8 cellular contexts compared by ENCODE assay signal in the genomic region with DNA sequence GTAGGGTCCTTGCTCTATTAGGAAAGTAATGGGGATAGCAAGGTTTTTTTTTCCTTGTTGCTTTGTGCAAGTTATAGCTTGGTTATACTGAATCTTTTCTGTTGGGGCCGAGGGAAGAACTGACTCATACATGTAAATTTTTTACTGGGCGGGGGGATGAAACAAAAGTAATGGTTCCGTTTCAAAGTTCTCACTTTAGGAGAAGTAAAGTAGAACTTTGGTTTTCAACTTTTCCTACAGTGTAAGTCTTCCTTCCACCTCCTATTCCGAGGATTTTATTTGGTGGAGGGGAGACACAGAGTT. TPM values are rescaled to one million over a fixed set of nuclear protein-coding genes. Genes with fewer than 3 reads are reported as not detected.
A peak's percentile ranks its signal among the peaks of the same experiment; 100 is the strongest.
DNase-seq lines count a peak whose midpoint lies in the region; TF ChIP-seq lines count a peak whose summit lies in the region.

No MANE protein-coding gene starts in this region.

- 16 to 17% methylated on average over 4 of the region's 4 CpGs for WGBS in thyroid gland, 2 donors

- peak; percentile 31 for DNase-seq in NK-92 treated with Interleukin-12 subunit alpha and Interleukin-12 subunit beta, amount 100 ng/mL, for 24 hours (lab: John Stamatoyannopoulos, UW)
- no peak for DNase-seq in NK-92 (lab: John Stamatoyannopoulos, UW; ENCODE audit: unreplicated experiment)
- peak; percentile 33 to 43 for DNase-seq in Kasumi-1 (lab: John Stamatoyannopoulos, UW)
- DNase-seq in activated gamma-delta T cell treated with anti-CD3 and anti-CD28 coated beads, Interleukin-2, amount 50 U/mL, for 16 hours (ENCODE audit: low read depth), result peak; percentile 9
- peak; percentile 10 to 17 (median 12) for DNase-seq in stimulated activated CD4-positive, alpha-beta T cell treated with anti-CD3 and anti-CD28 coated beads, Interleukin-1b, Interleukin-23, amount 100 ng/mL, for 24 hours (ENCODE audit: low read depth in 4 of 4, low spot score in 1 of 4)
- DNase-seq in NCI-H187 treated with DMSO at 0.1 percent for 48 hours (lab: John Stamatoyannopoulos, UW), result no peak
- no peak for DNase-seq in thyroid gland

- no peaks in the 10 kb centered on the region for H3K27me3 ChIP-seq in thyroid gland

- H3K27ac ChIP-seq in thyroid gland, result peak overlapping the region in 1 of 3 donors; percentile 82

- TF ChIP-seq CTCF in thyroid gland (IDR thresholded peaks at IDR 0.05), result no peak

- H3K4me1 ChIP-seq in thyroid gland, result peaks cover 0 to 7% of the 10 kb centered on the region in 2 donors

- H3K36me3 ChIP-seq in thyroid gland, result no peaks in the 10 kb centered on the region

- no peak for TF ChIP-seq POLR2A in thyroid gland (IDR thresholded peaks at IDR 0.05)

- intact Hi-C loops in thyroid gland (cut with DNase I), result no loop called here

- H3K9me3 ChIP-seq in thyroid gland, result no peaks in the 10 kb centered on the region

- H3K4me3 ChIP-seq in iPS-11a (ENCODE audit: low read depth, low read length) (peak overlapping the region; percentile 92), thyroid gland (replicated peaks in 1 of 3) (peak overlapping the region in 1 of 3 donors; percentile 78)

RNA-seq across cellular contexts. Expression of a gene that starts 1.1 kb away (rescaled TPM):
- total RNA-seq in thyroid gland, result 10 to 100 TPM; 51.7 to 56.7 (median 53.2) TPM

Comparison
In these comparisons a context has a peak if more than half of its experiments do, and no peak if none do; other contexts are left out.
1. DNase-seq: peak in NK-92 treated with Interleukin-12 subunit alpha and Interleukin-12 subunit beta, amount 100 ng/mL, for 24 hours (single experiment), Kasumi-1 (2 of 2), activated gamma-delta T cell treated with anti-CD3 and anti-CD28 coated beads, Interleukin-2, amount 50 U/mL, for 16 hours (single experiment) and stimulated activated CD4-positive, alpha-beta T cell treated with anti-CD3 and anti-CD28 coated beads, Interleukin-1b, Interleukin-23, amount 100 ng/mL, for 24 hours (4 of 4); none in NK-92 (single experiment), NCI-H187 treated with DMSO at 0.1 percent for 48 hours (single experiment) and thyroid gland (0 of 2).